In genomic region chr10:110360857-110361474, GRCh38 we compare ENCODE assay signal across 19 cellular contexts. TPM values are rescaled to one million over a fixed set of nuclear protein-coding genes. Genes with fewer than 3 reads are reported as not detected.
DNase-seq lines count a peak whose midpoint lies in the region; ATAC-seq, FAIRE-seq and TF ChIP-seq lines count a peak whose summit lies in the region.
"Had no signal": no experiment of that assay in that cellular context is flagged by ENCODE, and none has a peak within 500 bp of the region (broad histone marks: within the 10 kb centered on the region; RNA-seq: fewer than 3 reads in every experiment).

No MANE protein-coding gene starts in this region.

- H2AK5ac ChIP-seq in mesenchymal stem cell (ENCODE audit: low read length, severe bottlenecking): no peak overlapping the region

- H3K27me3 ChIP-seq in astrocyte (ENCODE audit: insufficient read depth, low read length) (no peaks in the 10 kb centered on the region), mesenchymal stem cell (ENCODE audit: control insufficient read depth in 1 of 2, insufficient read depth in 1 of 2, low read length in 2 of 2) (no peaks in the 10 kb centered on the region), prostate gland (replicated peaks; ENCODE audit: insufficient read depth) (no peaks in the 10 kb centered on the region)
- H3K27me3 ChIP-seq: esophagus muscularis mucosa, testis had no signal

- no peak overlapping the region for H2BK12ac ChIP-seq in mesenchymal stem cell (ENCODE audit: low read length in 2 of 2)

- H3K9me3 ChIP-seq in astrocyte (ENCODE audit: insufficient read depth, low read depth, low read length) (no peaks in the 10 kb centered on the region), mesenchymal stem cell (ENCODE audit: control insufficient read depth, low read length) (no peaks in the 10 kb centered on the region), prostate gland (no peaks in the 10 kb centered on the region)
- H3K9me3 ChIP-seq: esophagus muscularis mucosa, left ventricle myocardium inferior, testis had no signal

- H2AFZ ChIP-seq in astrocyte (ENCODE audit: low read depth, low read length) (no peak overlapping the region), mesenchymal stem cell (ENCODE audit: low read depth, low read length) (no peak overlapping the region)

- H3K14ac ChIP-seq in mesenchymal stem cell (ENCODE audit: low read length in 2 of 2): no peak overlapping the region

- intact Hi-C loops in prostate gland (cut with DNase I): no loop called here

- H2BK120ac ChIP-seq in mesenchymal stem cell (ENCODE audit: low read depth, low read length): no peak overlapping the region

- H4K91ac ChIP-seq in mesenchymal stem cell (ENCODE audit: low read length): no peak overlapping the region

- no peak overlapping the region for H3K4ac ChIP-seq in mesenchymal stem cell (ENCODE audit: low read depth in 1 of 2, low read length in 2 of 2)

- 49% methylated on average over 5 of the region's 5 CpGs for WGBS in mesenchymal stem cell
- 90% methylated on average over 5 of the region's 5 CpGs for WGBS in prostate gland

- H3K36me3 Mint-ChIP-seq in activated T-cell treated with anti-CD3 and anti-CD28 coated beads, Interleukin-2, amount 50 U/mL, for 72 hours (ENCODE audit: insufficient read depth in 2 of 2): peaks cover 0 to 6% of the 10 kb centered on the region in 2 donors
- H3K36me3 Mint-ChIP-seq in activated T-cell treated with anti-CD3 and anti-CD28 coated beads, Interleukin-2, amount 50 U/mL, for 4 hours (ENCODE audit: insufficient read depth): no peaks in the 10 kb centered on the region
- H3K36me3 Mint-ChIP-seq in astrocyte (ENCODE audit: low read depth, unreplicated experiment): no peaks in the 10 kb centered on the region
- H3K36me3 Mint-ChIP-seq: CD14-positive monocyte had no signal

- H2BK5ac ChIP-seq in mesenchymal stem cell (ENCODE audit: low read depth, low read length, poor library complexity, severe bottlenecking): no peak overlapping the region

- TF ChIP-seq POLR2A in prostate gland (IDR thresholded peaks at IDR 0.05): no peak

- no peaks in the 10 kb centered on the region for H3K79me2 ChIP-seq in astrocyte (ENCODE audit: insufficient read depth, low read length)

- no peak overlapping the region for H3K23ac ChIP-seq in mesenchymal stem cell (ENCODE audit: low read length in 2 of 2)

- no peaks in the 10 kb centered on the region for H3K36me3 ChIP-seq in astrocyte (ENCODE audit: insufficient read depth, low read length)
- H3K36me3 ChIP-seq in mesenchymal stem cell (ENCODE audit: control insufficient read depth in 1 of 2, insufficient read depth in 2 of 2, low read depth in 1 of 2, low read length in 2 of 2): no peaks in the 10 kb centered on the region
- H3K36me3 ChIP-seq in prostate gland: no peaks in the 10 kb centered on the region
- H3K36me3 ChIP-seq: esophagus muscularis mucosa, left ventricle myocardium inferior had no signal

- no peak overlapping the region for H3K4me3 ChIP-seq in astrocyte (ENCODE audit: insufficient read depth, low read depth, low read length)
- no peak overlapping the region for H3K4me3 ChIP-seq in mesenchymal stem cell (ENCODE audit: insufficient read depth in 1 of 2, low read depth in 1 of 2, low read length in 2 of 2)
- no peak overlapping the region for H3K4me3 ChIP-seq in prostate gland
- H3K4me3 ChIP-seq: esophagus muscularis mucosa, left ventricle myocardium inferior, testis had no signal

- H3K27ac ChIP-seq in astrocyte (ENCODE audit: low read depth, low read length): no peak overlapping the region
- no peak overlapping the region for H3K27ac ChIP-seq in mesenchymal stem cell (ENCODE audit: low read length, poor library complexity, severe bottlenecking)
- H3K27ac ChIP-seq in prostate gland: no peak overlapping the region
- H3K27ac ChIP-seq: esophagus muscularis mucosa, left ventricle myocardium inferior, testis had no signal

- no peak overlapping the region for H3K27ac Mint-ChIP-seq in activated T-cell treated with anti-CD3 and anti-CD28 coated beads, Interleukin-2, amount 50 U/mL, for 72 hours
- peak overlapping the region; percentile 41 for H3K27ac Mint-ChIP-seq in astrocyte (ENCODE audit: unreplicated experiment)
- H3K27ac Mint-ChIP-seq: HFFc6 had no signal

- no peaks in the 10 kb centered on the region for H3K27me3 Mint-ChIP-seq in activated T-cell treated with anti-CD3 and anti-CD28 coated beads, Interleukin-2, amount 50 U/mL, for 72 hours (ENCODE audit: low read depth)
- H3K27me3 Mint-ChIP-seq in activated T-cell treated with anti-CD3 and anti-CD28 coated beads, Interleukin-2, amount 50 U/mL, for 4 hours (ENCODE audit: low read depth): no peaks in the 10 kb centered on the region
- no peaks in the 10 kb centered on the region for H3K27me3 Mint-ChIP-seq in astrocyte (ENCODE audit: low read depth, unreplicated experiment)

- no peak for FAIRE-seq in astrocyte (lab: Jason Lieb, UNC)

- no peak overlapping the region for H2BK15ac ChIP-seq in mesenchymal stem cell (ENCODE audit: low read depth, poor library complexity, severe bottlenecking)

- no peaks in the 10 kb centered on the region for H4K20me1 ChIP-seq in astrocyte (ENCODE audit: insufficient read depth, low read length)

- no peaks in the 10 kb centered on the region for H3K9me3 Mint-ChIP-seq in activated T-cell treated with anti-CD3 and anti-CD28 coated beads, Interleukin-2, amount 50 U/mL, for 72 hours
- no peaks in the 10 kb centered on the region for H3K9me3 Mint-ChIP-seq in activated T-cell treated with anti-CD3 and anti-CD28 coated beads, Interleukin-2, amount 50 U/mL, for 4 hours
- H3K9me3 Mint-ChIP-seq in astrocyte (ENCODE audit: unreplicated experiment): no peaks in the 10 kb centered on the region
- H3K9me3 Mint-ChIP-seq: CD14-positive monocyte, HFFc6 had no signal

- TF ChIP-seq EP300 in Ishikawa (IDR thresholded peaks at IDR 0.05; ENCODE audit: borderline replicate concordance): peak; percentile 77

- TF ChIP-seq CTCF in astrocyte (IDR thresholded peaks at IDR 0.05; ENCODE audit: insufficient read depth, low read depth, low read length) (no peak), prostate gland (IDR thresholded peaks at IDR 0.05) (no peak)

- H3K79me1 ChIP-seq in mesenchymal stem cell (replicated peaks; ENCODE audit: low read length, poor library complexity, severe bottlenecking): no peaks in the 10 kb centered on the region

- peaks cover 99% of the 10 kb centered on the region for H3K4me1 Mint-ChIP-seq in activated T-cell treated with anti-CD3 and anti-CD28 coated beads, Interleukin-2, amount 50 U/mL, for 72 hours (ENCODE audit: low read depth)
- H3K4me1 Mint-ChIP-seq in activated T-cell treated with anti-CD3 and anti-CD28 coated beads, Interleukin-2, amount 50 U/mL, for 4 hours (ENCODE audit: low read depth): peaks cover 80% of the 10 kb centered on the region
- peaks cover 56% of the 10 kb centered on the region for H3K4me1 Mint-ChIP-seq in astrocyte (ENCODE audit: low read depth, unreplicated experiment)
- H3K4me1 Mint-ChIP-seq: CD14-positive monocyte had no signal

- no peak overlapping the region for H4K8ac ChIP-seq in mesenchymal stem cell (ENCODE audit: low read length)

- H3K18ac ChIP-seq in mesenchymal stem cell (ENCODE audit: low read depth in 1 of 2, low read length in 2 of 2): no peak overlapping the region

- H3K4me1 ChIP-seq in astrocyte (ENCODE audit: insufficient read depth, low read length): peaks cover 43% of the 10 kb centered on the region
- H3K4me1 ChIP-seq in mesenchymal stem cell (ENCODE audit: control insufficient read depth, insufficient read depth, low read depth, low read length): peaks cover 47% of the 10 kb centered on the region
- H3K4me1 ChIP-seq in prostate gland (replicated peaks): no peaks in the 10 kb centered on the region
- H3K4me1 ChIP-seq: testis had no signal

- 0 out of 2 replicates have a peak, but pooled peaks have one; percentile 0 for TF ChIP-seq RAD21 in Ishikawa (IDR thresholded peaks at IDR 0.05; ENCODE audit: low read depth)

- no peak for ATAC-seq in activated T-cell treated with anti-CD3 and anti-CD28 coated beads, Interleukin-2, amount 50 U/mL, for 72 hours (replicated peaks in 1 of 2)
- no peak for ATAC-seq in activated T-cell treated with anti-CD3 and anti-CD28 coated beads, Interleukin-2, amount 50 U/mL, for 4 hours
- ATAC-seq in HG02884 (IDR thresholded peaks at IDR 0.05; ENCODE audit: unreplicated experiment): no peak

- no peak for DNase-seq in activated T-cell treated with anti-CD3 and anti-CD28 coated beads, Interleukin-2, amount 50 U/mL, for 72 hours
- DNase-seq in activated T-cell treated with anti-CD3 and anti-CD28 coated beads, Interleukin-2, amount 50 U/mL, for 4 hours: no peak
- peak; percentile 13 for DNase-seq in astrocyte (ENCODE audit: low read depth)
- peak; percentile 55 for DNase-seq in mesenchymal stem cell
- DNase-seq in prostate gland (ENCODE audit: low spot score): no peak
- no peak for DNase-seq in NCI-H446 treated with DMSO at 0.1 percent for 48 hours (lab: John Stamatoyannopoulos, UW)
- DNase-seq: activated effector memory CD4-positive, alpha-beta T cell treated with Interleukin-2 at 50 U/mL for 16 hours; effector CD4-positive, alpha-beta T cell; HFFc6; left ventricle myocardium inferior; NCI-H1105; NCI-H2081 treated with DMSO at 0.1 percent for 48 hours; NCI-H524; SHP77 treated with DMSO at 0.1 percent for 48 hours; testis had no signal

- H3K4me2 ChIP-seq in astrocyte (ENCODE audit: low read length) (no peak overlapping the region), mesenchymal stem cell (ENCODE audit: low read length, poor library complexity, severe bottlenecking) (no peak overlapping the region)

- H3K4me3 Mint-ChIP-seq in activated T-cell treated with anti-CD3 and anti-CD28 coated beads, Interleukin-2, amount 50 U/mL, for 72 hours: peak overlapping the region; percentile 4 to 36
- no peak overlapping the region for H3K4me3 Mint-ChIP-seq in activated T-cell treated with anti-CD3 and anti-CD28 coated beads, Interleukin-2, amount 50 U/mL, for 4 hours
- H3K4me3 Mint-ChIP-seq in astrocyte (ENCODE audit: unreplicated experiment): no peak overlapping the region
- H3K4me3 Mint-ChIP-seq: CD14-positive monocyte, HFFc6 had no signal

- H3K9ac ChIP-seq in astrocyte (ENCODE audit: low read length) (no peak overlapping the region), mesenchymal stem cell (ENCODE audit: low read length) (no peak overlapping the region)

TF ChIP-seq in Ishikawa, 13 proteins besides CTCF, POLR2A, EP300 and RAD21 (continues in another document):
- TF ChIP-seq NFIC (IDR thresholded peaks at IDR 0.05): 0 out of 2 replicates have a peak, but pooled peaks have one; percentile 32
- 0 out of 2 replicates have a peak, but pooled peaks have one; percentile 11 for TF ChIP-seq YY1 (IDR thresholded peaks at IDR 0.05; ENCODE audit: low read depth)

RNA-seq across cellular contexts. Expression of gene SMNDC1, which starts 56.2 kb away (rescaled TPM):
- 10 to 100 TPM; 49.2 to 54.6 TPM for total RNA-seq in activated T-cell treated with anti-CD3 and anti-CD28 coated beads, Interleukin-2, amount 50 U/mL, for 72 hours
- total RNA-seq in activated T-cell treated with anti-CD3 and anti-CD28 coated beads, Interleukin-2, amount 50 U/mL, for 4 hours: 10 to 100 TPM; 54.7 to 56.6 (median 55.4) TPM
- 40.8 and 46.7 TPM in 2 replicates for total RNA-seq in astrocyte
- polyA plus RNA-seq in mesenchymal stem cell (2013, experiment 1 of 2): 27.4 TPM
- polyA plus RNA-seq in mesenchymal stem cell (2013, experiment 2 of 2): 26.1 TPM
- total RNA-seq in prostate gland: 10 to 100 TPM in 1 of 2 donors, 1 to 10 TPM in 1; 8.0 to 11.0 TPM

Comparison
In these comparisons a context has a peak if more than half of its experiments do, and no peak if none do; other contexts are left out.
1. H3K4me3 Mint-ChIP-seq: peak in activated T-cell treated with anti-CD3 and anti-CD28 coated beads, Interleukin-2, amount 50 U/mL, for 72 hours (2 of 2); none in activated T-cell treated with anti-CD3 and anti-CD28 coated beads, Interleukin-2, amount 50 U/mL, for 4 hours (single experiment) and astrocyte (single experiment).
2. DNase-seq: peak in astrocyte (single experiment) and mesenchymal stem cell (single experiment); none in activated T-cell treated with anti-CD3 and anti-CD28 coated beads, Interleukin-2, amount 50 U/mL, for 72 hours (0 of 2), activated T-cell treated with anti-CD3 and anti-CD28 coated beads, Interleukin-2, amount 50 U/mL, for 4 hours (single experiment), prostate gland (single experiment) and NCI-H446 treated with DMSO at 0.1 percent for 48 hours (single experiment).